ENCODE assay signal across 2 cellular contexts in genomic region chr7:105805619-105806018, GRCh38.
TF ChIP-seq lines count a peak whose summit lies in the region.

No MANE protein-coding gene starts in this region.

TF ChIP-seq in IMR-90, 13 proteins besides CTCF, POLR2A, EP300 and RAD21:
- TF ChIP-seq CHD1 (IDR thresholded peaks at IDR 0.05; ENCODE audit: low read depth, low read length) (no peak), MAZ (IDR thresholded peaks at IDR 0.05; ENCODE audit: borderline replicate concordance, low read depth, low read length) (no peak), BHLHE40 (IDR thresholded peaks at IDR 0.05; ENCODE audit: low read depth, low read length) (no peak), RFX5 (IDR thresholded peaks at IDR 0.05; ENCODE audit: low read depth, low read length) (no peak), FOS (IDR thresholded peaks at IDR 0.05; ENCODE audit: low read depth, low read length) (no peak), SMC3 (IDR thresholded peaks at IDR 0.05; ENCODE audit: low read depth, low read length) (no peak), MAFK (IDR thresholded peaks at IDR 0.05; ENCODE audit: low read depth, low read length) (no peak), ELK1 (IDR thresholded peaks at IDR 0.05; ENCODE audit: borderline replicate concordance, low read depth, low read length) (no peak), NFE2L2 (IDR thresholded peaks at IDR 0.05; ENCODE audit: low read depth, low read length) (no peak), RCOR1 (IDR thresholded peaks at IDR 0.05; ENCODE audit: insufficient replicate concordance, low read length) (no peak), MXI1 (IDR thresholded peaks at IDR 0.05; ENCODE audit: borderline replicate concordance, low read depth, low read length) (no peak), CEBPB (IDR thresholded peaks at IDR 0.05; ENCODE audit: low read depth, low read length) (no peak)
- TF ChIP-seq, protein P1, sequence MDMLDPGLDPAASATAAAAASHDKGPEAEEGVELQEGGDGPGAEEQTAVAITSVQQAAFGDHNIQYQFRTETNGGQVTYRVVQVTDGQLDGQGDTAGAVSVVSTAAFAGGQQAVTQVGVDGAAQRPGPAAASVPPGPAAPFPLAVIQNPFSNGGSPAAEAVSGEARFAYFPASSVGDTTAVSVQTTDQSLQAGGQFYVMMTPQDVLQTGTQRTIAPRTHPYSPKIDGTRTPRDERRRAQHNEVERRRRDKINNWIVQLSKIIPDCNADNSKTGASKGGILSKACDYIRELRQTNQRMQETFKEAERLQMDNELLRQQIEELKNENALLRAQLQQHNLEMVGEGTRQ (IDR thresholded peaks at IDR 0.05; ENCODE audit: low read depth, low read length) = no peak

TF ChIP-seq in H1, 55 proteins besides CTCF, POLR2A, EP300 and RAD21:
- TF ChIP-seq SP4 (IDR thresholded peaks at IDR 0.05; ENCODE audit: low read length) = no peak
- no peak for TF ChIP-seq PHF8 (conservative IDR thresholded peaks at IDR 0.05; ENCODE audit: low read depth, low read length)
- TF ChIP-seq CHD1 (IDR thresholded peaks at IDR 0.05; ENCODE audit: low read depth, low read length) = no peak
- peak; percentile 89 for TF ChIP-seq MAX (IDR thresholded peaks at IDR 0.05)
- TF ChIP-seq EZH2 (IDR thresholded peaks at IDR 0.05; ENCODE audit: low read depth, low read length, severe bottlenecking) = no peak
- TF ChIP-seq, protein P2, sequence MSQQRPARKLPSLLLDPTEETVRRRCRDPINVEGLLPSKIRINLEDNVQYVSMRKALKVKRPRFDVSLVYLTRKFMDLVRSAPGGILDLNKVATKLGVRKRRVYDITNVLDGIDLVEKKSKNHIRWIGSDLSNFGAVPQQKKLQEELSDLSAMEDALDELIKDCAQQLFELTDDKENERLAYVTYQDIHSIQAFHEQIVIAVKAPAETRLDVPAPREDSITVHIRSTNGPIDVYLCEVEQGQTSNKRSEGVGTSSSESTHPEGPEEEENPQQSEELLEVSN (IDR thresholded peaks at IDR 0.05) = peak; percentile 79
- TF ChIP-seq CREB1 (IDR thresholded peaks at IDR 0.05) = no peak
